1 cellular context compared by ENCODE assay signal in genomic region chr17:49036270-49036626, GRCh38.
A peak's percentile ranks its signal among the peaks of the same experiment; 100 is the strongest.
TF ChIP-seq lines count a peak whose summit lies in the region.

No MANE protein-coding gene starts in this region.

TF ChIP-seq in HepG2, 621 proteins besides CTCF, POLR2A, EP300 and RAD21:
- TF ChIP-seq ELF4 (CRISPR knock-in tag; IDR thresholded peaks at IDR 0.05; ENCODE audit: borderline replicate concordance) (no peak), PATZ1 (CRISPR knock-in tag; IDR thresholded peaks at IDR 0.05) (0 out of 2 replicates have a peak, but pooled peaks have one; percentile 19), IRF1 (CRISPR knock-in tag; IDR thresholded peaks at IDR 0.05; ENCODE audit: low read depth) (no peak), STAG1 (CRISPR knock-in tag; IDR thresholded peaks at IDR 0.05) (no peak), BATF2 (CRISPR knock-in tag; IDR thresholded peaks at IDR 0.05) (0 out of 2 replicates have a peak, but pooled peaks have one; percentile 31), CBX5 (CRISPR knock-in tag; IDR thresholded peaks at IDR 0.05; ENCODE audit: borderline replicate concordance) (no peak), RARA (CRISPR knock-in tag; IDR thresholded peaks at IDR 0.05) (no peak), ZGPAT (CRISPR knock-in tag; IDR thresholded peaks at IDR 0.05) (no peak), SMAD1 (CRISPR knock-in tag; IDR thresholded peaks at IDR 0.05; ENCODE audit: borderline replicate concordance, low read depth) (no peak)
